Comparison of ENCODE assay signal across 8 cellular contexts in genomic region chr14:67695394-67695949, GRCh38.
DNase-seq lines count a peak whose midpoint lies in the region; TF ChIP-seq lines count a peak whose summit lies in the region.

RDH11 (minus strand) TSS chr14:67695764; CDS start chr14:67695703, 61 bp downstream.

- H3K9me3 Mint-ChIP-seq in nephron, result no peaks in the 10 kb centered on the region
- no peaks in the 10 kb centered on the region for H3K9me3 Mint-ChIP-seq in stimulated activated naive CD8-positive, alpha-beta T cell treated with anti-CD3 and anti-CD28 coated beads, Interleukin-15, Interleukin-2, amounts not matched to agents 100 ng/mL and 50 ng/mL, for 24 hours

- TF ChIP-seq CTCF in fibroblast of pulmonary artery (IDR thresholded peaks at IDR 0.05; ENCODE audit: low read length, missing control alignments) (no peak), nephron (IDR thresholded peaks at IDR 0.05; ENCODE audit: unreplicated experiment in 3 of 3) (no peak)

- peak within 1 kb of the TSS; percentile 85 to 94 (median 86) for H3K27ac Mint-ChIP-seq in nephron
- H3K27ac Mint-ChIP-seq in stimulated activated naive CD8-positive, alpha-beta T cell treated with anti-CD3 and anti-CD28 coated beads, Interleukin-15, Interleukin-2, amounts not matched to agents 100 ng/mL and 50 ng/mL, for 24 hours, result peak within 1 kb of the TSS; percentile 99

- H3K4me3 ChIP-seq in fibroblast of pulmonary artery (replicated peaks; ENCODE audit: low read depth, low read length), result peak within 1 kb of the TSS; percentile 99

- peaks cover 27% of the 10 kb centered on the region for H3K4me1 Mint-ChIP-seq in nephron
- peaks cover 25% of the 10 kb centered on the region for H3K4me1 Mint-ChIP-seq in stimulated activated naive CD8-positive, alpha-beta T cell treated with anti-CD3 and anti-CD28 coated beads, Interleukin-15, Interleukin-2, amounts not matched to agents 100 ng/mL and 50 ng/mL, for 24 hours (ENCODE audit: low read depth)

- DNase-seq in EH (ENCODE audit: low read depth) (peak; percentile 94), GOT3 (lab: John Stamatoyannopoulos, UW) (peak; percentile 23), LoVo (ENCODE audit: low spot score) (peak; percentile 93), SHP77 (lab: John Stamatoyannopoulos, UW) (peak; percentile 78 to 95), fibroblast of pulmonary artery (ENCODE audit: low read depth) (peak; percentile 93)
- DNase-seq in activated effector memory CD4-positive, alpha-beta T cell treated with Interleukin-2 at 50 U/mL for 16 hours, result peak; percentile 74

- peak within 1 kb of the TSS; percentile 89 to 95 (median 93) for H3K4me3 Mint-ChIP-seq in nephron
- peak within 1 kb of the TSS; percentile 96 for H3K4me3 Mint-ChIP-seq in stimulated activated naive CD8-positive, alpha-beta T cell treated with anti-CD3 and anti-CD28 coated beads, Interleukin-15, Interleukin-2, amounts not matched to agents 100 ng/mL and 50 ng/mL, for 24 hours

- peaks cover 4% of the 10 kb centered on the region for H3K27me3 Mint-ChIP-seq in nephron (ENCODE audit: low read depth)
- no peaks in the 10 kb centered on the region for H3K27me3 Mint-ChIP-seq in stimulated activated naive CD8-positive, alpha-beta T cell treated with anti-CD3 and anti-CD28 coated beads, Interleukin-15, Interleukin-2, amounts not matched to agents 100 ng/mL and 50 ng/mL, for 24 hours

- H3K36me3 Mint-ChIP-seq in nephron (ENCODE audit: low read depth), result peaks cover 22% of the 10 kb centered on the region
- H3K36me3 Mint-ChIP-seq in stimulated activated naive CD8-positive, alpha-beta T cell treated with anti-CD3 and anti-CD28 coated beads, Interleukin-15, Interleukin-2, amounts not matched to agents 100 ng/mL and 50 ng/mL, for 24 hours (ENCODE audit: low read depth), result peaks cover 26% of the 10 kb centered on the region

Comparison
In these comparisons a context has a peak if more than half of its experiments do, and no peak if none do; other contexts are left out.
1. Peak in every context shown above with its lines: DNase-seq and H3K4me3 ChIP-seq.
2. DNase-seq: peak in every context shown above with its lines; median percentile 94 in EH; 93 in LoVo; 93 in fibroblast of pulmonary artery; 86 in SHP77; 74 in activated effector memory CD4-positive, alpha-beta T cell treated with Interleukin-2 at 50 U/mL for 16 hours; 23 in GOT3.